Comparison of ENCODE assay signal across 1 cellular context in genomic region chr1:166838766-166839599, GRCh38.
TF ChIP-seq lines count a peak whose summit lies in the region.

Gene POGK, plus strand, starts transcription at chr1:166839475. Its CDS starts 1,482 bp downstream, at chr1:166840957.

TF ChIP-seq in HepG2, 621 proteins besides CTCF, POLR2A, EP300 and RAD21 (continued from another document and continues in another):
- no peak for TF ChIP-seq RERE (CRISPR knock-in tag; IDR thresholded peaks at IDR 0.05; ENCODE audit: low read depth)
- TF ChIP-seq ZNF260 (CRISPR knock-in tag; IDR thresholded peaks at IDR 0.05; ENCODE audit: borderline replicate concordance, low read depth) = no peak
- TF ChIP-seq HNRNPH1 (optimal IDR thresholded peaks at IDR 0.05; ENCODE audit: low read depth, low read length) = no peak
- TF ChIP-seq ZNF570 (CRISPR knock-in tag; IDR thresholded peaks at IDR 0.05; ENCODE audit: borderline replicate concordance) = peak; percentile 86; the same call in 1 of the 2 replicates
- peak; percentile 84; the same call in 1 of the 2 replicates for TF ChIP-seq ZNF780A (CRISPR knock-in tag; IDR thresholded peaks at IDR 0.05)
- peak; percentile 80; the same call in 1 of the 2 replicates for TF ChIP-seq BRD4 (CRISPR knock-in tag; IDR thresholded peaks at IDR 0.05)
- peak; percentile 54; the same call in 1 of the 2 replicates for TF ChIP-seq ZNF614 (CRISPR knock-in tag; IDR thresholded peaks at IDR 0.05; ENCODE audit: borderline replicate concordance)
- peak; percentile 93 for TF ChIP-seq GLI4 (CRISPR knock-in tag; IDR thresholded peaks at IDR 0.05; ENCODE audit: borderline replicate concordance)
- TF ChIP-seq CBX5 (CRISPR knock-in tag; IDR thresholded peaks at IDR 0.05; ENCODE audit: borderline replicate concordance) = peak; percentile 77; the same call in 1 of the 2 replicates
- TF ChIP-seq ZNF549 (CRISPR knock-in tag; IDR thresholded peaks at IDR 0.05) = no peak
- TF ChIP-seq SIN3B (IDR thresholded peaks at IDR 0.05; ENCODE audit: low read length) = no peak
- TF ChIP-seq MXD4 (CRISPR knock-in tag; IDR thresholded peaks at IDR 0.05) = peak; percentile 74; the same call in 1 of the 2 replicates
- TF ChIP-seq ETV6 (CRISPR knock-in tag; conservative IDR thresholded peaks at IDR 0.05) = 0 out of 2 replicates have a peak, but pooled peaks have one; percentile 66
- TF ChIP-seq ZNF709 (CRISPR knock-in tag; IDR thresholded peaks at IDR 0.05) = peak; percentile 95; the same call in 1 of the 2 replicates
- no peak for TF ChIP-seq NFIC (IDR thresholded peaks at IDR 0.05; ENCODE audit: low read length)
- TF ChIP-seq KDM6A (CRISPR knock-in tag; IDR thresholded peaks at IDR 0.05; ENCODE audit: low read depth) = no peak
- TF ChIP-seq IKZF5 (CRISPR knock-in tag; IDR thresholded peaks at IDR 0.05) = peak; percentile 49
- TF ChIP-seq TMF1 (CRISPR knock-in tag; IDR thresholded peaks at IDR 0.05; ENCODE audit: low read depth) = peak; percentile 21; the same call in 1 of the 2 replicates
- TF ChIP-seq ZNF121 (CRISPR knock-in tag; IDR thresholded peaks at IDR 0.05) = peak; percentile 95
- peak; percentile 86; the same call in 1 of the 2 replicates for TF ChIP-seq ZNF256 (CRISPR knock-in tag; conservative IDR thresholded peaks at IDR 0.05)
- TF ChIP-seq ZSCAN20 (CRISPR knock-in tag; IDR thresholded peaks at IDR 0.05; ENCODE audit: borderline replicate concordance) = peak; percentile 91; the same call in 1 of the 2 replicates
- peak; percentile 86 for TF ChIP-seq LBX2 (CRISPR knock-in tag; IDR thresholded peaks at IDR 0.05; ENCODE audit: borderline replicate concordance)
- peak; percentile 92 for TF ChIP-seq ZNF883 (CRISPR knock-in tag; IDR thresholded peaks at IDR 0.05; ENCODE audit: not compliant biosample characterization)
- TF ChIP-seq GATAD1 (CRISPR knock-in tag; IDR thresholded peaks at IDR 0.05) = peak; percentile 59
- 0 out of 2 replicates have a peak, but pooled peaks have one; percentile 55 for TF ChIP-seq NFKBIZ (CRISPR knock-in tag; IDR thresholded peaks at IDR 0.05)
- no peak for TF ChIP-seq GMEB2 (CRISPR knock-in tag; IDR thresholded peaks at IDR 0.05; ENCODE audit: low read depth)
- 0 out of 2 replicates have a peak, but pooled peaks have one; percentile 32 for TF ChIP-seq CHCHD3 (CRISPR knock-in tag; IDR thresholded peaks at IDR 0.05)
- no peak; the same call in 1 of the 2 replicates for TF ChIP-seq CENPBD1 (CRISPR knock-in tag; IDR thresholded peaks at IDR 0.05; ENCODE audit: borderline replicate concordance, low read depth)
- peak; percentile 71; the same call in 1 of the 2 replicates for TF ChIP-seq FOXC1 (CRISPR knock-in tag; IDR thresholded peaks at IDR 0.05; ENCODE audit: borderline replicate concordance)
- peak; percentile 81; the same call in 1 of the 2 replicates for TF ChIP-seq NRL (CRISPR knock-in tag; IDR thresholded peaks at IDR 0.05; ENCODE audit: borderline replicate concordance)
- TF ChIP-seq ZNF138 (CRISPR knock-in tag; IDR thresholded peaks at IDR 0.05; ENCODE audit: low read depth) = peak; percentile 59; the same call in 1 of the 2 replicates
- peak; percentile 59; the same call in 1 of the 2 replicates for TF ChIP-seq ZNF367 (CRISPR knock-in tag; IDR thresholded peaks at IDR 0.05; ENCODE audit: borderline replicate concordance)
- TF ChIP-seq ZMYM3 (CRISPR knock-in tag; IDR thresholded peaks at IDR 0.05) = 0 out of 2 replicates have a peak, but pooled peaks have one; percentile 34
- TF ChIP-seq NKX3-1 (CRISPR knock-in tag; IDR thresholded peaks at IDR 0.05) = peak; percentile 81
- no peak; the same call in 1 of the 2 replicates for TF ChIP-seq ZNF432 (CRISPR knock-in tag; IDR thresholded peaks at IDR 0.05; ENCODE audit: borderline replicate concordance)
- peak; percentile 66 for TF ChIP-seq ZNF674 (CRISPR knock-in tag; IDR thresholded peaks at IDR 0.05; ENCODE audit: low read depth)
- TF ChIP-seq KDM3A (CRISPR knock-in tag; IDR thresholded peaks at IDR 0.05; ENCODE audit: low read depth) = peak; percentile 72; the same call in 1 of the 2 replicates
- no peak for TF ChIP-seq NPAS2 (CRISPR knock-in tag; IDR thresholded peaks at IDR 0.05; ENCODE audit: borderline replicate concordance)
- TF ChIP-seq NFRKB (IDR thresholded peaks at IDR 0.05) = no peak
- TF ChIP-seq SIX1 (CRISPR knock-in tag; IDR thresholded peaks at IDR 0.05; ENCODE audit: borderline replicate concordance) = no peak
- no peak for TF ChIP-seq SOX5 (CRISPR knock-in tag; IDR thresholded peaks at IDR 0.05; ENCODE audit: borderline replicate concordance)
- no peak; the same call in 1 of the 2 replicates for TF ChIP-seq SNAPC5 (CRISPR knock-in tag; IDR thresholded peaks at IDR 0.05; ENCODE audit: borderline replicate concordance)
- no peak for TF ChIP-seq PAF1 (CRISPR knock-in tag; IDR thresholded peaks at IDR 0.05)
- no peak for TF ChIP-seq ZBTB34 (CRISPR knock-in tag; IDR thresholded peaks at IDR 0.05)
- TF ChIP-seq NR2F6 (IDR thresholded peaks at IDR 0.05) = peak; percentile 12; the same call in 1 of the 2 replicates
- 0 out of 2 replicates have a peak, but pooled peaks have one; percentile 21 for TF ChIP-seq NR2F6 (CRISPR knock-in tag; IDR thresholded peaks at IDR 0.05)
- TF ChIP-seq ZNF136 (CRISPR knock-in tag; IDR thresholded peaks at IDR 0.05; ENCODE audit: low read depth) = peak; percentile 82; the same call in 1 of the 2 replicates
- peak; percentile 49; the same call in 1 of the 2 replicates for TF ChIP-seq CSRNP1 (CRISPR knock-in tag; IDR thresholded peaks at IDR 0.05)
- no peak for TF ChIP-seq ZSCAN9 (CRISPR knock-in tag; IDR thresholded peaks at IDR 0.05; ENCODE audit: borderline replicate concordance)
- TF ChIP-seq BRF2 (CRISPR knock-in tag; IDR thresholded peaks at IDR 0.05) = peak; percentile 87; the same call in 1 of the 2 replicates
- 0 out of 2 replicates have a peak, but pooled peaks have one; percentile 75 for TF ChIP-seq GZF1 (CRISPR knock-in tag; IDR thresholded peaks at IDR 0.05)
- TF ChIP-seq ZNF672 (CRISPR knock-in tag; IDR thresholded peaks at IDR 0.05) = no peak
- 0 out of 2 replicates have a peak, but pooled peaks have one; percentile 38 for TF ChIP-seq PBX3 (CRISPR knock-in tag; IDR thresholded peaks at IDR 0.05; ENCODE audit: borderline replicate concordance)
- no peak for TF ChIP-seq ZNF577 (CRISPR knock-in tag; IDR thresholded peaks at IDR 0.05; ENCODE audit: borderline replicate concordance, low read depth)
